ENCODE assay signal across 1 cellular context in genomic region chr6:46357591-46357990, GRCh38.
TF ChIP-seq lines count a peak whose summit lies in the region.

No MANE protein-coding gene starts in this region.

TF ChIP-seq in K562, 482 proteins besides CTCF, POLR2A, EP300 and RAD21 (continued from another document):
- TF ChIP-seq, protein P1, sequence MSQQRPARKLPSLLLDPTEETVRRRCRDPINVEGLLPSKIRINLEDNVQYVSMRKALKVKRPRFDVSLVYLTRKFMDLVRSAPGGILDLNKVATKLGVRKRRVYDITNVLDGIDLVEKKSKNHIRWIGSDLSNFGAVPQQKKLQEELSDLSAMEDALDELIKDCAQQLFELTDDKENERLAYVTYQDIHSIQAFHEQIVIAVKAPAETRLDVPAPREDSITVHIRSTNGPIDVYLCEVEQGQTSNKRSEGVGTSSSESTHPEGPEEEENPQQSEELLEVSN (IDR thresholded peaks at IDR 0.05; ENCODE audit: borderline replicate concordance in 1 of 2, extremely low read depth in 1 of 2, insufficient read depth in 1 of 2, insufficient read length in 1 of 2, low read depth in 1 of 2, low read length in 1 of 2, poor library complexity in 1 of 2, severe bottlenecking in 1 of 2): no peak
- TF ChIP-seq MYNN (IDR thresholded peaks at IDR 0.05): no peak
- no peak for TF ChIP-seq MYNN (CRISPR knock-in tag; IDR thresholded peaks at IDR 0.05)
- no peak for TF ChIP-seq NCOR1 (IDR thresholded peaks at IDR 0.05)
- no peak for TF ChIP-seq NR0B1 (IDR thresholded peaks at IDR 0.05; ENCODE audit: partially characterized antibody)
- no peak for TF ChIP-seq CSDE1 (IDR thresholded peaks at IDR 0.05)
- no peak for TF ChIP-seq NCOA4 (IDR thresholded peaks at IDR 0.05; ENCODE audit: partially characterized antibody)
